ENCODE assay signal across 27 cellular contexts in the genomic region with DNA sequence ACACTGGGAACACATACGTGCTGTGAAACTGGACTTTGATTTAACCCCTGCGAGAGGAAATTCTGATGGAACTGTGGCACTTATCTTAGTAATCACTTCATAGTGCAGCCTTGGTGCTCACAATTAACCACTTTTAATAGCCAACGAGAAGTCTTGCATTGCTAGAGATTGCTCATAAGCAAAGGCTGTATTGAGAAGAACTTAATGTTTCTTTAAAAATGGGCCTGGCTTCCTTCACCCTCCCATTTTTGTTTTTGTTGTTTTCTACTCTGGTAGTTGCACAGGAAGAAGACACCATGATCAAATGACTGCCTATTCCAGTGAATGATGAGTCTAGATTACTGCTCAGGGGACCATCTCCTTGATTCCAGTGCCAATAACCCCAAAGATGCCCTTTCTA.
"Had no signal": no experiment of that assay in that cellular context is flagged by ENCODE, and none has a peak within 500 bp of the region (broad histone marks: within the 10 kb centered on the region; RNA-seq: fewer than 3 reads in every experiment).

No MANE protein-coding gene starts in this region.

- H3K9me3 Mint-ChIP-seq: natural killer cell treated with Interleukin-12 subunit alpha and Interleukin-12 subunit beta and Interleukin-15 and Interleukin-18, amount 100 ng/mL, for 72 hours; stimulated activated effector memory CD8-positive, alpha-beta T cell treated with anti-CD3 and anti-CD28 coated beads, Interleukin-12 subunit alpha, Interleukin-12 subunit beta, amount 100 ng/mL, for 72 hours; stimulated activated naive B cell treated with anti-CD40 and anti-IgM and Interleukin-4, amounts not matched to agents 10 μg/mL and 1 μg/mL and 100 μg/mL, for 72 hours; stimulated activated naive CD8-positive, alpha-beta T cell treated with anti-CD3 and anti-CD28 coated beads, Interleukin-15, Interleukin-2, amounts not matched to agents 100 ng/mL and 50 ng/mL, for 24 hours had no signal

- H3K4me1 ChIP-seq: pancreas, prostate gland, right lobe of liver had no signal

- H3K36me3 ChIP-seq: neutrophil, pancreas, prostate gland, right lobe of liver, sigmoid colon, stomach, thoracic aorta, thyroid gland, tibial nerve, upper lobe of left lung, vagina had no signal

- H3K4me3 ChIP-seq: pancreas, prostate gland, right lobe of liver, sigmoid colon, stomach, thoracic aorta, thyroid gland, tibial nerve, upper lobe of left lung, vagina had no signal

- H3K9me3 ChIP-seq: neutrophil, pancreas, prostate gland, right lobe of liver, sigmoid colon, thoracic aorta, thyroid gland, tibial nerve, upper lobe of left lung, vagina had no signal

- H3K36me3 Mint-ChIP-seq: natural killer cell treated with Interleukin-12 subunit alpha and Interleukin-12 subunit beta and Interleukin-15 and Interleukin-18, amount 100 ng/mL, for 72 hours; stimulated activated effector memory CD8-positive, alpha-beta T cell treated with anti-CD3 and anti-CD28 coated beads, Interleukin-12 subunit alpha, Interleukin-12 subunit beta, amount 100 ng/mL, for 72 hours had no signal

- H3K27ac Mint-ChIP-seq: natural killer cell treated with Interleukin-12 subunit alpha and Interleukin-12 subunit beta and Interleukin-15 and Interleukin-18, amount 100 ng/mL, for 72 hours; nephron progenitor cell; stimulated activated effector memory CD8-positive, alpha-beta T cell treated with anti-CD3 and anti-CD28 coated beads, Interleukin-12 subunit alpha, Interleukin-12 subunit beta, amount 100 ng/mL, for 72 hours; stimulated activated naive CD8-positive, alpha-beta T cell treated with anti-CD3 and anti-CD28 coated beads, Interleukin-15, Interleukin-2, amounts not matched to agents 100 ng/mL and 50 ng/mL, for 24 hours had no signal

- DNase-seq: nephron progenitor cell; nucleus accumbens; pancreas; right cardiac atrium; right lobe of liver; sigmoid colon; small intestine; stimulated activated CD4-positive, alpha-beta T cell treated with anti-CD3 and anti-CD28 coated beads, Interleukin-15, amount 100 ng/mL, for 24 hours; stimulated activated CD4-positive, alpha-beta T cell treated with anti-CD3 and anti-CD28 coated beads, Interleukin-2, amount 100 ng/mL, for 24 hours; stimulated activated CD4-positive, alpha-beta T cell treated with anti-CD3 and anti-CD28 coated beads, Interleukin-2, amount 100 ng/mL, for 48 hours; stimulated activated CD4-positive, alpha-beta T cell treated with anti-CD3 and anti-CD28 coated beads, Interleukin-4, amount 100 ng/mL, for 24 hours; stimulated activated naive B cell treated with anti-CD40 and anti-IgM and Interleukin-4, amounts not matched to agents 10 μg/mL and 1 μg/mL and 100 μg/mL, for 72 hours; stimulated activated naive CD4-positive, alpha-beta T cell treated with Interleukin-2 at 50 U/mL for 16 hours; stomach; thyroid gland; trophoblast cell; upper lobe of left lung had no signal

- H3K4me1 Mint-ChIP-seq: neural crest cell had no signal

- H3K4me3 Mint-ChIP-seq: natural killer cell treated with Interleukin-12 subunit alpha and Interleukin-12 subunit beta and Interleukin-15 and Interleukin-18, amount 100 ng/mL, for 72 hours; nephron progenitor cell; neural crest cell; stimulated activated effector memory CD8-positive, alpha-beta T cell treated with anti-CD3 and anti-CD28 coated beads, Interleukin-12 subunit alpha, Interleukin-12 subunit beta, amount 100 ng/mL, for 72 hours; stimulated activated naive B cell treated with anti-CD40 and anti-IgM and Interleukin-4, amounts not matched to agents 10 μg/mL and 1 μg/mL and 100 μg/mL, for 72 hours; stimulated activated naive CD8-positive, alpha-beta T cell treated with anti-CD3 and anti-CD28 coated beads, Interleukin-15, Interleukin-2, amounts not matched to agents 100 ng/mL and 50 ng/mL, for 24 hours had no signal

- FAIRE-seq: pancreas, small intestine, urothelium cell line had no signal

- H3K27ac ChIP-seq: neutrophil, pancreas, prostate gland, right lobe of liver, sigmoid colon, stomach, thoracic aorta, thyroid gland, tibial nerve, upper lobe of left lung, vagina had no signal

- ATAC-seq: natural killer cell treated with Interleukin-12 subunit alpha and Interleukin-12 subunit beta and Interleukin-15 and Interleukin-18, amount 100 ng/mL, for 72 hours; pancreas; right cardiac atrium; right lobe of liver; stimulated activated effector memory CD8-positive, alpha-beta T cell treated with anti-CD3 and anti-CD28 coated beads, Interleukin-12 subunit alpha, Interleukin-12 subunit beta, amount 100 ng/mL, for 72 hours; stimulated activated naive B cell treated with anti-CD40 and anti-IgM and Interleukin-4, amounts not matched to agents 10 μg/mL and 1 μg/mL and 100 μg/mL, for 72 hours had no signal
